Comparison of ENCODE assay signal across 16 cellular contexts in genomic region chr21:25837545-25838263, GRCh38.
A peak's percentile ranks its signal among the peaks of the same experiment; 100 is the strongest.
DNase-seq lines count a peak whose midpoint lies in the region; ATAC-seq and TF ChIP-seq lines count a peak whose summit lies in the region.
"Had no signal": no experiment of that assay in that cellular context is flagged by ENCODE, and none has a peak within 500 bp of the region (broad histone marks: within the 10 kb centered on the region; RNA-seq: fewer than 3 reads in every experiment).

No MANE protein-coding gene starts in this region.

- H3K4me3 Mint-ChIP-seq in Calu3 (ENCODE audit: low read depth, unreplicated experiment) (no peak overlapping the region), nephron (no peak overlapping the region), natural killer cell (no peak overlapping the region)
- H3K4me3 Mint-ChIP-seq in CD8-positive, alpha-beta T cell: no peak overlapping the region
- H3K4me3 Mint-ChIP-seq: activated T-cell treated with anti-CD3 and anti-CD28 coated beads, Interleukin-2, amount 50 U/mL, for 72 hours; T-cell had no signal

- H3K27me3 Mint-ChIP-seq in Calu3 (ENCODE audit: unreplicated experiment) (peaks cover 6% of the 10 kb centered on the region), nephron (ENCODE audit: low read depth) (no peaks in the 10 kb centered on the region), natural killer cell (ENCODE audit: low read depth in 2 of 2) (peaks cover 9 to 10% of the 10 kb centered on the region in 2 donors)
- peaks cover 9% of the 10 kb centered on the region for H3K27me3 Mint-ChIP-seq in CD8-positive, alpha-beta T cell (ENCODE audit: low read depth)

- no peak overlapping the region for H3K9ac ChIP-seq in PC-3 (ENCODE audit: low read length)

- peak overlapping the region; percentile 40 for H3K4me2 ChIP-seq in PC-3 (ENCODE audit: low read length)

- peaks cover 35% of the 10 kb centered on the region for H3K4me1 Mint-ChIP-seq in Calu3 (ENCODE audit: low read depth, unreplicated experiment)
- H3K4me1 Mint-ChIP-seq in nephron: peaks cover 22% of the 10 kb centered on the region
- H3K4me1 Mint-ChIP-seq in CD8-positive, alpha-beta T cell (ENCODE audit: low read depth): no peaks in the 10 kb centered on the region
- H3K4me1 Mint-ChIP-seq in natural killer cell: no peaks in the 10 kb centered on the region
- H3K4me1 Mint-ChIP-seq: T-cell had no signal

- ATAC-seq in PC-3 (peak; percentile 59), natural killer cell (no peak), HG03095 (IDR thresholded peaks at IDR 0.05; ENCODE audit: unreplicated experiment) (no peak)
- ATAC-seq in CD8-positive, alpha-beta T cell: no peak
- ATAC-seq in activated naive CD4-positive, alpha-beta T cell treated with anti-CD3 and anti-CD28 coated beads, Interleukin-2, amount 50 U/mL, for 72 hours: no peak
- ATAC-seq: activated T-cell treated with anti-CD3 and anti-CD28 coated beads, Interleukin-2, amount 50 U/mL, for 72 hours; T-cell had no signal

- H3K4me3 ChIP-seq in PC-3 (ENCODE audit: low read length): no peak overlapping the region
- H3K4me3 ChIP-seq in epithelial cell of esophagus (ENCODE audit: low read length): no peak overlapping the region
- H3K4me3 ChIP-seq in CD8-positive, alpha-beta T cell (ENCODE audit: low read depth, low read length): no peak overlapping the region
- H3K4me3 ChIP-seq: ascending aorta had no signal

- H3K36me3 Mint-ChIP-seq in Calu3 (ENCODE audit: insufficient read depth, unreplicated experiment): no peaks in the 10 kb centered on the region
- no peaks in the 10 kb centered on the region for H3K36me3 Mint-ChIP-seq in nephron (ENCODE audit: low read depth)
- no peaks in the 10 kb centered on the region for H3K36me3 Mint-ChIP-seq in CD8-positive, alpha-beta T cell
- H3K36me3 Mint-ChIP-seq in activated naive CD4-positive, alpha-beta T cell treated with anti-CD3 and anti-CD28 coated beads, Interleukin-2, amount 50 U/mL, for 72 hours: no peaks in the 10 kb centered on the region
- no peaks in the 10 kb centered on the region for H3K36me3 Mint-ChIP-seq in natural killer cell
- H3K36me3 Mint-ChIP-seq: T-cell had no signal

- POLR2A ChIA-PET in PC-3 (lab: Charles Lee; ENCODE audit: unreplicated experiment): no interaction called here
- POLR2A ChIA-PET in CD8-positive, alpha-beta T cell (lab: Charles Lee): no interaction called here

- H3K36me3 ChIP-seq in PC-3 (ENCODE audit: low read depth, low read length): no peaks in the 10 kb centered on the region
- H3K36me3 ChIP-seq in CD8-positive, alpha-beta T cell (ENCODE audit: insufficient read depth, low read length): no peaks in the 10 kb centered on the region
- H3K36me3 ChIP-seq: ascending aorta had no signal

- H3K27me3 ChIP-seq in PC-3 (ENCODE audit: low read length): no peaks in the 10 kb centered on the region; the same call in 1 of the 2 replicates
- H3K27me3 ChIP-seq in CD8-positive, alpha-beta T cell (ENCODE audit: insufficient read depth, low read length): no peaks in the 10 kb centered on the region
- H3K27me3 ChIP-seq: ascending aorta had no signal

- H3K27ac Mint-ChIP-seq in Calu3 (ENCODE audit: unreplicated experiment) (no peak overlapping the region), nephron (peak overlapping the region; percentile 79 to 95 (median 92)), natural killer cell (no peak overlapping the region)
- no peak overlapping the region for H3K27ac Mint-ChIP-seq in CD8-positive, alpha-beta T cell
- H3K27ac Mint-ChIP-seq in activated naive CD4-positive, alpha-beta T cell treated with anti-CD3 and anti-CD28 coated beads, Interleukin-2, amount 50 U/mL, for 72 hours: no peak overlapping the region
- H3K27ac Mint-ChIP-seq: activated T-cell treated with anti-CD3 and anti-CD28 coated beads, Interleukin-2, amount 50 U/mL, for 72 hours; T-cell had no signal

- H3K9me3 ChIP-seq in PC-3 (ENCODE audit: low read length): no peaks in the 10 kb centered on the region
- no peaks in the 10 kb centered on the region for H3K9me3 ChIP-seq in CD8-positive, alpha-beta T cell (ENCODE audit: low read length)

- H4K20me1 ChIP-seq in PC-3 (ENCODE audit: low read length): no peaks in the 10 kb centered on the region

- TF ChIP-seq CTCF in Calu3 (IDR thresholded peaks at IDR 0.05; ENCODE audit: unreplicated experiment) (no peak), PC-3 (conservative IDR thresholded peaks at IDR 0.05; ENCODE audit: low read depth, low read length) (no peak), epithelial cell of esophagus (IDR thresholded peaks at IDR 0.05; ENCODE audit: insufficient read depth, low read depth, low read length, missing control alignments) (no peak), nephron (IDR thresholded peaks at IDR 0.05; ENCODE audit: unreplicated experiment in 3 of 3) (no peak), natural killer cell (IDR thresholded peaks at IDR 0.05) (no peak)
- no peak for TF ChIP-seq CTCF in CD8-positive, alpha-beta T cell (IDR thresholded peaks at IDR 0.05)

- peaks cover 5% of the 10 kb centered on the region; the same call in 1 of the 2 replicates for H3K9me2 ChIP-seq in PC-3 (replicated peaks; ENCODE audit: low read length)

- peaks cover 14% of the 10 kb centered on the region for H3K9me3 Mint-ChIP-seq in Calu3 (ENCODE audit: low read depth, unreplicated experiment)
- peaks cover 29% of the 10 kb centered on the region for H3K9me3 Mint-ChIP-seq in nephron
- peaks cover 13% of the 10 kb centered on the region for H3K9me3 Mint-ChIP-seq in CD8-positive, alpha-beta T cell
- H3K9me3 Mint-ChIP-seq in activated naive CD4-positive, alpha-beta T cell treated with anti-CD3 and anti-CD28 coated beads, Interleukin-2, amount 50 U/mL, for 72 hours: peaks cover 15 to 16% of the 10 kb centered on the region in 2 donors
- H3K9me3 Mint-ChIP-seq in natural killer cell: peaks cover 7 to 10% of the 10 kb centered on the region in 2 donors

- intact Hi-C loops in Calu3 (cut with micrococcal nuclease; ENCODE audit: unreplicated experiment) (no loop called here), PC-3 (cut with micrococcal nuclease) (loop anchor here (5.0 kb wide), 1 partner anchor 45 kb away; no protein-coding TSS in a partner anchor), natural killer cell (cut with micrococcal nuclease) (no loop called here)
- intact Hi-C loops in CD8-positive, alpha-beta T cell (cut with DNase I, micrococcal nuclease): no loop called here

- CTCF ChIA-PET in Calu3 (lab: Charles Lee) (no interaction called here), PC-3 (lab: Charles Lee) (no interaction called here)
- CTCF ChIA-PET in CD8-positive, alpha-beta T cell (lab: Charles Lee): no interaction called here

- H3K27ac ChIP-seq in PC-3 (ENCODE audit: low read length): no peak overlapping the region
- H3K27ac ChIP-seq in CD8-positive, alpha-beta T cell (ENCODE audit: low read depth, low read length): no peak overlapping the region
- H3K27ac ChIP-seq: ascending aorta, epithelial cell of prostate had no signal

- peaks cover 30% of the 10 kb centered on the region for H3K4me1 ChIP-seq in PC-3 (ENCODE audit: insufficient read depth, low read length)
- no peaks in the 10 kb centered on the region for H3K4me1 ChIP-seq in CD8-positive, alpha-beta T cell (ENCODE audit: insufficient read depth, low read length)
- H3K4me1 ChIP-seq: ascending aorta had no signal

- H3K79me2 ChIP-seq in PC-3 (ENCODE audit: low read length): no peaks in the 10 kb centered on the region

- H2AFZ ChIP-seq in PC-3 (ENCODE audit: low read length): no peak overlapping the region

- BruUV-seq in Calu3 (replicated peaks; lab: Mats Ljungman, UMichigan) (no TSS peak), PC-3 (replicated peaks; lab: Mats Ljungman, UMichigan) (no TSS peak)

- DNase-seq in Calu3: peak; percentile 20
- DNase-seq in PC-3: peak; percentile 88
- peak; percentile 39 for DNase-seq in epithelial cell of esophagus (ENCODE audit: low read depth)
- DNase-seq in CD8-positive, alpha-beta T cell: no peak
- no peak for DNase-seq in activated naive CD4-positive, alpha-beta T cell treated with anti-CD3 and anti-CD28 coated beads, Interleukin-2, amount 50 U/mL, for 72 hours (ENCODE audit: low spot score in 2 of 2)
- DNase-seq in natural killer cell: no peak
- DNase-seq: activated CD4-positive, alpha-beta T cell treated with anti-CD3 and anti-CD28 coated beads for 4 hours; activated T-cell treated with anti-CD3 and anti-CD28 coated beads, Interleukin-2, amount 50 U/mL, for 72 hours; NCI-H2171; retina; stimulated activated naive CD4-positive, alpha-beta T cell treated with Interleukin-2 at 50 U/mL for 16 hours; T-cell had no signal

- H3F3A ChIP-seq in PC-3 (ENCODE audit: low read length, unreplicated experiment): no peaks in the 10 kb centered on the region

Comparison
In these comparisons a context has a peak if more than half of its experiments do, and no peak if none do; other contexts are left out.
1. DNase-seq: peak in Calu3 (single experiment), PC-3 (single experiment) and epithelial cell of esophagus (single experiment); none in CD8-positive, alpha-beta T cell (0 of 7), activated naive CD4-positive, alpha-beta T cell treated with anti-CD3 and anti-CD28 coated beads, Interleukin-2, amount 50 U/mL, for 72 hours (0 of 2) and natural killer cell (single experiment).
2. H3K27ac Mint-ChIP-seq: peak in nephron (3 of 3); none in Calu3 (single experiment), CD8-positive, alpha-beta T cell (single experiment), activated naive CD4-positive, alpha-beta T cell treated with anti-CD3 and anti-CD28 coated beads, Interleukin-2, amount 50 U/mL, for 72 hours (0 of 2) and natural killer cell (0 of 2).